In genomic region chr1:32199717-32200072, GRCh38 we compare ENCODE assay signal across 7 cellular contexts. TPM values are rescaled to one million over a fixed set of nuclear protein-coding genes. Genes with fewer than 3 reads are reported as not detected.
DNase-seq lines count a peak whose midpoint lies in the region; ATAC-seq and TF ChIP-seq lines count a peak whose summit lies in the region.
"Had no signal": no experiment of that assay in that cellular context is flagged by ENCODE, and none has a peak within 500 bp of the region (broad histone marks: within the 10 kb centered on the region; RNA-seq: fewer than 3 reads in every experiment).

No MANE protein-coding gene starts in this region.

- no peak for DNase-seq in T-helper 2 cell treated with Interferon-gamma antibody and Interleukin-4, amounts not matched to agents 5 μg/mL and 100 μg/mL, for 36 hours (ENCODE audit: low spot score)
- DNase-seq in T-helper 2 cell (no peak), sigmoid colon (peak; percentile 80)

- H3K9me3 Mint-ChIP-seq in T-helper 2 cell treated with Interferon-gamma antibody and Interleukin-4, amounts not matched to agents 5 μg/mL and 100 μg/mL, for 36 hours: no peaks in the 10 kb centered on the region

- H3K27me3 Mint-ChIP-seq in T-helper 2 cell treated with Interferon-gamma antibody and Interleukin-4, amounts not matched to agents 5 μg/mL and 100 μg/mL, for 36 hours (ENCODE audit: low read depth): no peaks in the 10 kb centered on the region

- no peak overlapping the region for H3K9ac ChIP-seq in endocrine pancreas (ENCODE audit: control insufficient read depth, insufficient read depth, low read length)

- peak overlapping the region; percentile 87 for H3K4me3 Mint-ChIP-seq in T-helper 2 cell treated with Interferon-gamma antibody and Interleukin-4, amounts not matched to agents 5 μg/mL and 100 μg/mL, for 36 hours

- H3K36me3 Mint-ChIP-seq in T-helper 2 cell treated with Interferon-gamma antibody and Interleukin-4, amounts not matched to agents 5 μg/mL and 100 μg/mL, for 36 hours (ENCODE audit: low read depth): peaks cover 43% of the 10 kb centered on the region

- no peaks in the 10 kb centered on the region for H3K9me3 ChIP-seq in endocrine pancreas (ENCODE audit: control insufficient read depth, low read length)
- H3K9me3 ChIP-seq in sigmoid colon: no peaks in the 10 kb centered on the region

- peak overlapping the region; percentile 64 for H3K4me3 ChIP-seq in endocrine pancreas (ENCODE audit: control insufficient read depth, insufficient read depth, low read length)
- H3K4me3 ChIP-seq in sigmoid colon: peak overlapping the region in 3 of 4 donors; percentile 59 to 65 (median 64)

- no peak overlapping the region for H3K27ac Mint-ChIP-seq in T-helper 2 cell treated with Interferon-gamma antibody and Interleukin-4, amounts not matched to agents 5 μg/mL and 100 μg/mL, for 36 hours

- peaks cover 3% of the 10 kb centered on the region for H3K36me3 ChIP-seq in endocrine pancreas (ENCODE audit: control insufficient read depth, insufficient read depth, low read length)
- peaks cover 6 to 35% (median 17%) of the 10 kb centered on the region in 4 donors for H3K36me3 ChIP-seq in sigmoid colon

- peaks cover 51% of the 10 kb centered on the region for H3K4me1 Mint-ChIP-seq in T-helper 2 cell treated with Interferon-gamma antibody and Interleukin-4, amounts not matched to agents 5 μg/mL and 100 μg/mL, for 36 hours (ENCODE audit: low read depth)

- H3K27me3 ChIP-seq in endocrine pancreas (ENCODE audit: control insufficient read depth, insufficient read depth, low read length): no peaks in the 10 kb centered on the region
- H3K27me3 ChIP-seq in sigmoid colon: no peaks in the 10 kb centered on the region

- no peak for TF ChIP-seq EP300 in sigmoid colon (IDR thresholded peaks at IDR 0.05)

- intact Hi-C loops in sigmoid colon (cut with DNase I): no loop called here

- no peak for TF ChIP-seq POLR2A in sigmoid colon (IDR thresholded peaks at IDR 0.05)

- ATAC-seq in HG03139 (IDR thresholded peaks at IDR 0.05; ENCODE audit: unreplicated experiment): no peak
- ATAC-seq in GM19023 (IDR thresholded peaks at IDR 0.05; ENCODE audit: unreplicated experiment): no peak

- H3K4me1 ChIP-seq in endocrine pancreas (ENCODE audit: control insufficient read depth, insufficient read depth, low read length): no peaks in the 10 kb centered on the region
- peaks cover 0 to 33% (median 24%) of the 10 kb centered on the region in 4 donors for H3K4me1 ChIP-seq in sigmoid colon

- WGBS in sigmoid colon, 2 donors: 64 to 69% methylated on average over 6 of the region's 6 CpGs

- TF ChIP-seq CTCF in sigmoid colon (IDR thresholded peaks at IDR 0.05): no peak

- H3K27ac ChIP-seq in sigmoid colon: peak overlapping the region; percentile 85 to 90 (median 88)

RNA-seq across cellular contexts. Expression of gene CCDC28B, which starts 0.7 kb away (rescaled TPM):
- total RNA-seq in sigmoid colon: 10 to 100 TPM in 1 of 4 donors, 1 to 10 TPM in 3; 3.9 to 15.0 (median 6.9) TPM
- 1 to 10 TPM; 3.7 to 9.3 (median 4.2) TPM for polyA plus RNA-seq in sigmoid colon

RNA-seq across cellular contexts. Expression of gene IQCC, which starts 5.8 kb away (rescaled TPM):
- 1 to 10 TPM in 3 of 4 donors, under 1 TPM in 1; 0.81 to 3.9 (median 2.1) TPM for total RNA-seq in sigmoid colon
- 1 to 10 TPM in 2 of 3 donors, under 1 TPM in 1; 0.60 to 2.5 (median 1.4) TPM for polyA plus RNA-seq in sigmoid colon

RNA-seq across cellular contexts. Expression of gene DCDC2B, which starts 9.2 kb away (rescaled TPM):
- total RNA-seq in sigmoid colon: not detected
- polyA plus RNA-seq in sigmoid colon: under 1 TPM in 1 of 3 donors, not detected in 2; 0.04 TPM
- total RNA-seq: frontal cortex had no signal

RNA-seq across cellular contexts. Expression of gene TXLNA, which starts 20.2 kb away (rescaled TPM):
- total RNA-seq in sigmoid colon: 10 to 100 TPM; 28.9 to 46.7 (median 36.7) TPM
- 10 to 100 TPM in 2 of 3 donors, 1 to 10 TPM in 1; 9.0 to 35.4 (median 11.6) TPM for polyA plus RNA-seq in sigmoid colon

RNA-seq across cellular contexts. Expression of gene TMEM234, which starts 22.5 kb away (rescaled TPM):
- 10 to 100 TPM in 2 of 4 donors, 1 to 10 TPM in 2; 6.4 to 20.8 (median 10.1) TPM for total RNA-seq in sigmoid colon
- polyA plus RNA-seq in sigmoid colon: 10 to 100 TPM in 1 of 3 donors, 1 to 10 TPM in 2; 4.4 to 23.1 (median 7.2) TPM
